ENCODE assay signal across 8 cellular contexts in genomic region chr2:48343571-48344440, GRCh38. TPM values are rescaled to one million over a fixed set of nuclear protein-coding genes. Genes with fewer than 3 reads are reported as not detected.
DNase-seq lines count a peak whose midpoint lies in the region; ATAC-seq, FAIRE-seq and TF ChIP-seq lines count a peak whose summit lies in the region.

No MANE protein-coding gene starts in this region.

- H3K36me3 Mint-ChIP-seq in CD14-positive monocyte = peaks cover 25 to 27% of the 10 kb centered on the region in 2 donors

- intact Hi-C loops in CD14-positive monocyte (cut with micrococcal nuclease) (no loop called here), lower lobe of right lung (cut with DNase I) (no loop called here)

- H3K4me1 ChIP-seq in lower lobe of right lung = peaks cover 55% of the 10 kb centered on the region

- H3K27me3 ChIP-seq in lower lobe of right lung (ENCODE audit: low read depth) = no peaks in the 10 kb centered on the region

- no peaks in the 10 kb centered on the region for H3K36me3 ChIP-seq in lower lobe of right lung

- peaks cover 13% of the 10 kb centered on the region for H3K9me3 ChIP-seq in lower lobe of right lung

- H3K4me3 ChIP-seq in astrocyte of the cerebellum (ENCODE audit: low read depth, low read length) (peak overlapping the region; percentile 17), lower lobe of right lung (peak overlapping the region; percentile 10)

- H3K27ac Mint-ChIP-seq in CD14-positive monocyte = peak overlapping the region; percentile 22 to 86 (median 66)

- in situ Hi-C loops in astrocyte of the cerebellum (cut with HindIII; ENCODE audit: low sequenced_read_pairs) = no loop called here

- TF ChIP-seq CTCF in CD14-positive monocyte (IDR thresholded peaks at IDR 0.05) (no peak), astrocyte of the cerebellum (IDR thresholded peaks at IDR 0.05; ENCODE audit: low read depth, low read length, missing control alignments) (no peak), lower lobe of right lung (IDR thresholded peaks at IDR 0.05) (no peak)

- no peaks in the 10 kb centered on the region for H3K27me3 Mint-ChIP-seq in CD14-positive monocyte (ENCODE audit: low read depth in 3 of 3)

- peaks cover 6 to 22% (median 19%) of the 10 kb centered on the region in 7 donors for H3K9me3 Mint-ChIP-seq in CD14-positive monocyte

- H3K4me1 Mint-ChIP-seq in CD14-positive monocyte = peaks cover 29% of the 10 kb centered on the region

- ATAC-seq in GM19467 (IDR thresholded peaks at IDR 0.05; ENCODE audit: unreplicated experiment) = peak; percentile 63
- peak; percentile 66 to 80 for ATAC-seq in lower lobe of right lung

- FAIRE-seq in HTR-8/SVneo (lab: Jason Lieb, UNC) = no peak

- H3K27ac ChIP-seq in lower lobe of right lung = peak overlapping the region; percentile 47

- H3K4me3 Mint-ChIP-seq in CD14-positive monocyte = peak overlapping the region; percentile 48 to 51

- no peak for DNase-seq in CD14-positive monocyte (ENCODE audit: low spot score)
- DNase-seq in HTR-8/SVneo (ENCODE audit: insufficient read length, low spot score) = peak; percentile 50
- DNase-seq in astrocyte of the cerebellum (ENCODE audit: low read depth) = peak; percentile 38
- no peak for DNase-seq in lower lobe of right lung
- DNase-seq in NCI-H774 (lab: John Stamatoyannopoulos, UW) = no peak
- no peak for DNase-seq in cerebellar nuclear complex (lab: John Stamatoyannopoulos, UW)
- DNase-seq in amygdala (lab: John Stamatoyannopoulos, UW) = no peak

RNA-seq across cellular contexts. Expression of gene FOXN2, which starts 29.3 kb away (rescaled TPM):
- 10 to 100 TPM; 48.6 to 57.7 TPM for polyA plus RNA-seq in CD14-positive monocyte
- total RNA-seq in lower lobe of right lung = 39.8 TPM

Comparison
In these comparisons a context has a peak if more than half of its experiments do, and no peak if none do; other contexts are left out.
1. DNase-seq: peak in HTR-8/SVneo (single experiment) and astrocyte of the cerebellum (single experiment); none in CD14-positive monocyte (single experiment), lower lobe of right lung (single experiment), NCI-H774 (single experiment), cerebellar nuclear complex (0 of 2) and amygdala (0 of 56).